25 cellular contexts compared by ENCODE assay signal in the genomic region with DNA sequence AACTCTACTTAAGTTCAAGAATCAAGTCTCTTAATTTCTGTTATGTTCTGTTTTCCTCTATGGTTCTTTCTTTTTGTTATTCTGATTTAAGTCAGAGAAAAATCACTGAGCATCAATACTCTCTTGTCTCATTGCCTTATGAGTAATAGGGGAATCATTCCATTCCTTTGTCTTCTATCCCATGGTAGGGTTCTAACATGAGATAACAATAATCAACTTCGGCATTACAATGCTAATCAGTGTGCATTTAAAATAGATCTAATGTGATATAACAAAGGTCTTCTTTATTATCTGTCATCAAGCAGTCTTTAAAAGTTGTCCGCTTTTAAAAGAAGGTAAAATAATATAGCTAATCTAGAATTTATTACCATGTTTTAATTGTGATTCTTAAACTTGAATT.
"Had no signal": no experiment of that assay in that cellular context is flagged by ENCODE, and none has a peak within 500 bp of the region (broad histone marks: within the 10 kb centered on the region; RNA-seq: fewer than 3 reads in every experiment).

No MANE protein-coding gene starts in this region.

- H3K4me2 ChIP-seq: neural progenitor cell had no signal

- DNase-seq: hypothalamus; immature natural killer cell; left ventricle myocardium inferior; mesendoderm; naive B cell; natural killer cell; nephron progenitor cell; ovary; right lobe of liver; spleen; stimulated activated CD4-positive, alpha-beta T cell treated with anti-CD3 and anti-CD28 coated beads, Interleukin-4, amount 100 ng/mL, for 24 hours; stimulated activated naive CD4-positive, alpha-beta T cell; tibial artery; trophoblast cell; upper lobe of right lung had no signal

- FAIRE-seq: islet of Langerhans, urothelium cell line had no signal

- H3K9ac ChIP-seq: neural progenitor cell had no signal

- H3K4me3 ChIP-seq: left ventricle myocardium inferior, lung, neural progenitor cell, ovary, right atrium auricular region, right lobe of liver, skin epidermis, spleen, suprapubic skin, thoracic aorta, tibial artery, upper lobe of right lung had no signal

- H3K36me3 ChIP-seq: left ventricle myocardium inferior, neural progenitor cell, neutrophil, ovary, right atrium auricular region, right lobe of liver, suprapubic skin, thoracic aorta, tibial artery had no signal

- H3K9me3 ChIP-seq: left ventricle myocardium inferior, neutrophil, ovary, right atrium auricular region, right lobe of liver, spleen, suprapubic skin, thoracic aorta, tibial artery, upper lobe of right lung had no signal

- H3K27me3 ChIP-seq: neural progenitor cell, neutrophil, ovary, right atrium auricular region, right lobe of liver, spleen, suprapubic skin, tibial artery, upper lobe of right lung had no signal

- ATAC-seq: natural killer cell; right lobe of liver; stimulated activated effector memory CD8-positive, alpha-beta T cell treated with anti-CD3 and anti-CD28 coated beads, Interleukin-12 subunit alpha, Interleukin-12 subunit beta, amount 100 ng/mL, for 72 hours; upper lobe of right lung had no signal

- H2AFZ ChIP-seq: neural progenitor cell had no signal

- H3K27ac ChIP-seq: left ventricle myocardium inferior, neural progenitor cell, neutrophil, ovary, right atrium auricular region, right lobe of liver, skin epidermis, spleen, suprapubic skin, thoracic aorta, tibial artery, upper lobe of right lung had no signal

- H3K4me1 ChIP-seq: left ventricle myocardium inferior, neural progenitor cell, right atrium auricular region, right lobe of liver, spleen, tibial artery, upper lobe of right lung had no signal
